28 cellular contexts compared by ENCODE assay signal in genomic region chrX:68842351-68842750, GRCh38. TPM values are rescaled to one million over a fixed set of nuclear protein-coding genes. Genes with fewer than 3 reads are reported as not detected.
A peak's percentile ranks its signal among the peaks of the same experiment; 100 is the strongest.
DNase-seq lines count a peak whose midpoint lies in the region; ATAC-seq, FAIRE-seq and TF ChIP-seq lines count a peak whose summit lies in the region.
"Had no signal": no experiment of that assay in that cellular context is flagged by ENCODE, and none has a peak within 500 bp of the region (broad histone marks: within the 10 kb centered on the region; RNA-seq: fewer than 3 reads in every experiment).

No MANE protein-coding gene starts in this region.

- no peak for ATAC-seq in HG03439 (IDR thresholded peaks at IDR 0.05; ENCODE audit: unreplicated experiment)
- ATAC-seq: stimulated activated naive CD8-positive, alpha-beta T cell treated with anti-CD3 and anti-CD28 coated beads, Interleukin-15, amount 100 ng/mL, for 72 hours had no signal

- H3K79me2 ChIP-seq in mammary epithelial cell (ENCODE audit: insufficient read depth, low read length): peaks cover 54% of the 10 kb centered on the region

- WGBS in mammary epithelial cell (ENCODE audit: low coverage, missing lambda C conversion rate): 44% methylated on average over 2 of the region's 2 CpGs

- POLR2A ChIA-PET in A673 (lab: Charles Lee; ENCODE audit: low non-redundant PET): no interaction called here
- POLR2A ChIA-PET in CD4-positive, alpha-beta memory T cell (lab: Charles Lee; ENCODE audit: partially characterized antibody): no interaction called here

- H3K4me3 ChIP-seq in mammary epithelial cell (replicated peaks in 1 of 3; ENCODE audit: insufficient read depth in 1 of 3, low read depth in 2 of 3, low read length in 3 of 3) (no peak overlapping the region), kidney (ENCODE audit: low read length in 2 of 2) (no peak overlapping the region), subcutaneous abdominal adipose tissue (ENCODE audit: low read depth in 1 of 5, low read length in 5 of 5) (no peak overlapping the region), A673 (ENCODE audit: low read depth, low read length, poor library complexity, severe bottlenecking) (no peak overlapping the region)
- no peak overlapping the region for H3K4me3 ChIP-seq in CD4-positive, alpha-beta memory T cell (ENCODE audit: low read length in 2 of 2)
- H3K4me3 ChIP-seq: ascending aorta, left lung, upper lobe of left lung had no signal

- no peak for FAIRE-seq in kidney (lab: Jason Lieb, UNC)
- FAIRE-seq: GM18507, H1 had no signal

- CTCF ChIA-PET in mammary epithelial cell (lab: Charles Lee; ENCODE audit: low non-redundant PET): no interaction called here
- CTCF ChIA-PET in A673 (lab: Charles Lee): no interaction called here
- CTCF ChIA-PET in CD4-positive, alpha-beta memory T cell (lab: Charles Lee; ENCODE audit: partially characterized antibody): no interaction called here

- H3K9me3 Mint-ChIP-seq in CD4-positive, alpha-beta memory T cell: no peaks in the 10 kb centered on the region
- H3K9me3 Mint-ChIP-seq: activated T-helper 2 cell treated with anti-CD3 and anti-CD28 coated beads, Interferon-gamma antibody, Interleukin-2, Interleukin-4, amounts not matched to agents 10 μg/mL and 5 μg/mL and 100 μg/mL, durations not matched to agents 14 hours and 24 hours and 36 hours; stimulated activated naive CD8-positive, alpha-beta T cell treated with anti-CD3 and anti-CD28 coated beads, Interleukin-15, amount 100 ng/mL, for 72 hours had no signal

- BruUV-seq in mammary epithelial cell (replicated peaks; lab: Mats Ljungman, UMichigan): no TSS peak
- no TSS peak for BruUV-seq in A673 (replicated peaks; lab: Mats Ljungman, UMichigan)

- no peak overlapping the region for H3K27ac Mint-ChIP-seq in CD4-positive, alpha-beta memory T cell
- H3K27ac Mint-ChIP-seq: activated naive CD8-positive, alpha-beta T cell; activated T-helper 2 cell treated with anti-CD3 and anti-CD28 coated beads, Interferon-gamma antibody, Interleukin-2, Interleukin-4, amounts not matched to agents 10 μg/mL and 5 μg/mL and 100 μg/mL, durations not matched to agents 14 hours and 24 hours and 36 hours; progenitor cell of endocrine pancreas had no signal

- H3K9me3 ChIP-seq in mammary epithelial cell (replicated peaks; ENCODE audit: insufficient read depth, low read length) (no peaks in the 10 kb centered on the region), kidney (ENCODE audit: control insufficient read depth in 1 of 2, low read length in 2 of 2) (no peaks in the 10 kb centered on the region), subcutaneous abdominal adipose tissue (ENCODE audit: control insufficient read depth in 5 of 5, low read length in 5 of 5) (no peaks in the 10 kb centered on the region), A673 (ENCODE audit: low read depth, low read length, poor library complexity, severe bottlenecking) (no peaks in the 10 kb centered on the region)
- H3K9me3 ChIP-seq in CD4-positive, alpha-beta memory T cell (ENCODE audit: control insufficient read depth in 1 of 2, low read length in 2 of 2): no peaks in the 10 kb centered on the region
- H3K9me3 ChIP-seq: ascending aorta, left lung, upper lobe of left lung had no signal

- intact Hi-C loops in mammary epithelial cell (cut with micrococcal nuclease) (loop anchor here (2.0 kb wide), 1 partner anchor 14 kb away; the partner anchor contains the start of gene EFNB1), kidney (cut with DNase I) (no loop called here), A673 (cut with micrococcal nuclease; ENCODE audit: unreplicated experiment) (no loop called here)
- intact Hi-C loops in CD4-positive, alpha-beta memory T cell (cut with micrococcal nuclease): no loop called here

- peak; percentile 57 for DNase-seq in NCI-H1105 treated with DMSO at 0.1 percent for 48 hours (lab: John Stamatoyannopoulos, UW)
- DNase-seq in NCI-H1105 (lab: John Stamatoyannopoulos, UW): no peak
- no peak for DNase-seq in mammary epithelial cell
- DNase-seq in kidney: no peak
- no peak for DNase-seq in A673 (ENCODE audit: low spot score)
- no peak for DNase-seq in CD4-positive, alpha-beta memory T cell
- DNase-seq: 8988T; activated CD4-positive, alpha-beta T cell treated with anti-CD3 and anti-CD28 coated beads, Interleukin-2, amount 50 U/mL, for 48 hours; activated CD8-positive, alpha-beta memory T cell treated with anti-CD3 and anti-CD28 coated beads, Interleukin-2, amount 50 U/mL, for 48 hours; cerebellar nuclear complex; effector CD4-positive, alpha-beta T cell; foreskin melanocyte; GF-D8; NCI-H1930; NCI-H345; SHP77 treated with DMSO at 0.1 percent for 48 hours; stimulated activated naive CD8-positive, alpha-beta T cell treated with anti-CD3 and anti-CD28 coated beads, Interleukin-15, amount 100 ng/mL, for 72 hours had no signal

- H3K36me3 Mint-ChIP-seq in CD4-positive, alpha-beta memory T cell: peaks cover 0 to 3% of the 10 kb centered on the region in 2 donors
- H3K36me3 Mint-ChIP-seq: activated naive CD8-positive, alpha-beta T cell had no signal

- H3K27me3 ChIP-seq in mammary epithelial cell (ENCODE audit: insufficient read depth, low read length) (no peaks in the 10 kb centered on the region), subcutaneous abdominal adipose tissue (ENCODE audit: control insufficient read depth in 5 of 5, insufficient read depth in 4 of 5, low read length in 5 of 5) (peaks cover 3 to 14% (median 12%) of the 10 kb centered on the region in 5 donors), A673 (replicated peaks; ENCODE audit: insufficient read depth, low read depth, low read length, poor library complexity) (no peaks in the 10 kb centered on the region)
- H3K27me3 ChIP-seq in CD4-positive, alpha-beta memory T cell (ENCODE audit: insufficient read depth, low read length): no peaks in the 10 kb centered on the region
- H3K27me3 ChIP-seq: ascending aorta, left lung, upper lobe of left lung had no signal

- H2AFZ ChIP-seq in mammary epithelial cell (ENCODE audit: low read depth, low read length): no peak overlapping the region

- no peaks in the 10 kb centered on the region for H3K27me3 Mint-ChIP-seq in CD4-positive, alpha-beta memory T cell
- H3K27me3 Mint-ChIP-seq: activated naive CD8-positive, alpha-beta T cell; progenitor cell of endocrine pancreas; stimulated activated naive CD8-positive, alpha-beta T cell treated with anti-CD3 and anti-CD28 coated beads, Interleukin-15, amount 100 ng/mL, for 72 hours had no signal

- H3K4me3 Mint-ChIP-seq in CD4-positive, alpha-beta memory T cell: no peak overlapping the region
- H3K4me3 Mint-ChIP-seq: activated naive CD8-positive, alpha-beta T cell; neural crest cell; stimulated activated naive CD8-positive, alpha-beta T cell treated with anti-CD3 and anti-CD28 coated beads, Interleukin-15, amount 100 ng/mL, for 72 hours had no signal

- dilution Hi-C loops in mammary epithelial cell (cut with HindIII; ENCODE audit: low sequenced_read_pairs): no loop called here

- in situ Hi-C loops in mammary epithelial cell (cut with MboI; ENCODE audit: low sequenced_read_pairs in 2 of 2): loop anchor here in 1 of 2 donors (25.0 kb wide), 1 partner anchor 295 kb away; no protein-coding TSS in a partner anchor

- no peak overlapping the region for H3K9ac ChIP-seq in mammary epithelial cell (ENCODE audit: insufficient read depth, low read length)
- H3K9ac ChIP-seq in kidney (ENCODE audit: low read length in 2 of 2): no peak overlapping the region
- H3K9ac ChIP-seq in subcutaneous abdominal adipose tissue (ENCODE audit: low read length in 5 of 5): peak overlapping the region in 1 of 5 donors; percentile 45

- no peaks in the 10 kb centered on the region for H4K20me1 ChIP-seq in mammary epithelial cell (ENCODE audit: insufficient read depth, low read length)

- peak overlapping the region; percentile 50 for H3K27ac ChIP-seq in mammary epithelial cell (ENCODE audit: insufficient read depth, low read depth, low read length)
- peak overlapping the region; percentile 3 to 57 for H3K27ac ChIP-seq in kidney (ENCODE audit: low read depth in 2 of 2, low read length in 2 of 2)
- H3K27ac ChIP-seq in subcutaneous abdominal adipose tissue (ENCODE audit: low read depth, low read length): peak overlapping the region; percentile 46
- H3K27ac ChIP-seq in A673 (ENCODE audit: low read depth, low read length, poor library complexity, severe bottlenecking): no peak overlapping the region
- no peak overlapping the region for H3K27ac ChIP-seq in CD4-positive, alpha-beta memory T cell (ENCODE audit: low read depth, low read length)
- H3K27ac ChIP-seq: ascending aorta had no signal

- no peak for TF ChIP-seq CTCF in mammary epithelial cell (conservative IDR thresholded peaks at IDR 0.05 in 1 of 2, IDR thresholded peaks at IDR 0.05 in 1 of 2; ENCODE audit: extremely low read depth in 1 of 2, insufficient read depth in 1 of 2, low read depth in 1 of 2, low read length in 2 of 2)
- no peak for TF ChIP-seq CTCF in kidney (IDR thresholded peaks at IDR 0.05; ENCODE audit: borderline replicate concordance, extremely low read depth, insufficient read depth)
- TF ChIP-seq CTCF in A673 (conservative IDR thresholded peaks at IDR 0.05; ENCODE audit: low read depth, low read length): no peak

- peaks cover 63% of the 10 kb centered on the region for H3K4me1 ChIP-seq in mammary epithelial cell (ENCODE audit: insufficient read depth, low read length)
- peaks cover 19 to 31% of the 10 kb centered on the region in 2 donors for H3K4me1 ChIP-seq in kidney (ENCODE audit: control insufficient read depth in 1 of 2, insufficient read depth in 1 of 2, low read depth in 1 of 2, low read length in 2 of 2)
- peaks cover 2 to 64% (median 52%) of the 10 kb centered on the region in 5 donors for H3K4me1 ChIP-seq in subcutaneous abdominal adipose tissue (ENCODE audit: control insufficient read depth in 5 of 5, insufficient read depth in 5 of 5, low read length in 5 of 5)
- peaks cover 5% of the 10 kb centered on the region for H3K4me1 ChIP-seq in A673 (ENCODE audit: insufficient read depth, low read length, poor library complexity, severe bottlenecking)
- H3K4me1 ChIP-seq in CD4-positive, alpha-beta memory T cell (ENCODE audit: insufficient read depth, low read length): no peaks in the 10 kb centered on the region
- H3K4me1 ChIP-seq: ascending aorta had no signal

- no peaks in the 10 kb centered on the region for H3K4me1 Mint-ChIP-seq in CD4-positive, alpha-beta memory T cell
- H3K4me1 Mint-ChIP-seq: stimulated activated naive CD8-positive, alpha-beta T cell treated with anti-CD3 and anti-CD28 coated beads, Interleukin-15, amount 100 ng/mL, for 72 hours had no signal

- peak overlapping the region; percentile 13 for H3K4me2 ChIP-seq in mammary epithelial cell (ENCODE audit: insufficient read depth, low read depth, low read length)

- H3K36me3 ChIP-seq in mammary epithelial cell (ENCODE audit: insufficient read depth, low read length) (peaks cover 3% of the 10 kb centered on the region), kidney (ENCODE audit: control insufficient read depth in 1 of 2, insufficient read depth in 2 of 2, low read length in 2 of 2) (peaks cover 6 to 11% of the 10 kb centered on the region in 2 donors), subcutaneous abdominal adipose tissue (ENCODE audit: control insufficient read depth in 5 of 5, insufficient read depth in 5 of 5, low read length in 5 of 5) (peaks cover 0 to 42% (median 34%) of the 10 kb centered on the region in 5 donors), A673 (ENCODE audit: insufficient read depth, low read length, poor library complexity, severe bottlenecking) (peaks cover 44% of the 10 kb centered on the region)
- no peaks in the 10 kb centered on the region for H3K36me3 ChIP-seq in CD4-positive, alpha-beta memory T cell (ENCODE audit: insufficient read depth, low read length)

RNA-seq across cellular contexts. Expression of gene EFNB1, which starts 13.5 kb away (rescaled TPM):
- 100 to 1,000 TPM; 143 to 167 TPM for total RNA-seq in mammary epithelial cell
- 121 TPM for polyA plus RNA-seq in mammary epithelial cell
- polyA minus RNA-seq in mammary epithelial cell: 68.9 TPM
- 53.0 TPM for total RNA-seq in kidney
- 50.6 TPM for polyA plus RNA-seq in kidney (ENCODE audit: insufficient read depth, low read depth, low replicate concordance)
- 76.8 and 78.1 TPM in 2 replicates for total RNA-seq in A673 (2021)
- 1 to 10 TPM; 4.5 to 4.9 TPM for total RNA-seq in CD4-positive, alpha-beta memory T cell
- polyA plus RNA-seq in CD4-positive, alpha-beta memory T cell: 1 to 10 TPM; 1.4 to 5.5 TPM

Comparison
In these comparisons a context has a peak if more than half of its experiments do, and no peak if none do; other contexts are left out.
1. H3K27ac ChIP-seq: peak in mammary epithelial cell (single experiment), kidney (2 of 2) and subcutaneous abdominal adipose tissue (single experiment); none in A673 (single experiment) and CD4-positive, alpha-beta memory T cell (single experiment).